19 cellular contexts compared by ENCODE assay signal in genomic region chr17:82060001-82060380, GRCh38. TPM values are rescaled to one million over a fixed set of nuclear protein-coding genes. Genes with fewer than 3 reads are reported as not detected.
DNase-seq lines count a peak whose midpoint lies in the region; ATAC-seq, FAIRE-seq and TF ChIP-seq lines count a peak whose summit lies in the region.
"Had no signal": no experiment of that assay in that cellular context is flagged by ENCODE, and none has a peak within 500 bp of the region (broad histone marks: within the 10 kb centered on the region; RNA-seq: fewer than 3 reads in every experiment).

No MANE protein-coding gene starts in this region.

- H3K27me3 ChIP-seq in right cardiac atrium (ENCODE audit: control insufficient read depth, insufficient read depth) (no peaks in the 10 kb centered on the region), thyroid gland (no peaks in the 10 kb centered on the region)
- H3K27me3 ChIP-seq: SJSA1 had no signal

- H3K27ac Mint-ChIP-seq in effector memory CD8-positive, alpha-beta T cell, result peak overlapping the region; percentile 7 to 38

- H3K9me3 ChIP-seq in right cardiac atrium (ENCODE audit: control insufficient read depth, low read length) (no peaks in the 10 kb centered on the region), thyroid gland (no peaks in the 10 kb centered on the region)
- H3K9me3 ChIP-seq: SJSA1 had no signal

- no peak for ATAC-seq in right cardiac atrium
- no peak for ATAC-seq in effector memory CD8-positive, alpha-beta T cell (replicated peaks)
- no peak for ATAC-seq in HG03378 (IDR thresholded peaks at IDR 0.05; ENCODE audit: unreplicated experiment)
- ATAC-seq: PC-3 had no signal

- peaks cover 6% of the 10 kb centered on the region for H3K4me1 ChIP-seq in right cardiac atrium (ENCODE audit: control insufficient read depth, insufficient read depth, low read length)
- peaks cover 10 to 17% of the 10 kb centered on the region in 2 donors for H3K4me1 ChIP-seq in thyroid gland

- DNase-seq in right cardiac atrium, result peak; percentile 5 to 53 (median 41)
- DNase-seq in cardiac septum (ENCODE audit: low spot score), result no peak
- no peak for DNase-seq in effector memory CD8-positive, alpha-beta T cell
- DNase-seq in thyroid gland, result no peak
- DNase-seq in H54 (ENCODE audit: insufficient read length, low spot score), result no peak
- no peak for DNase-seq in NCI-H1048 (lab: John Stamatoyannopoulos, UW)
- DNase-seq: GF-D8, GOT3, NCI-H1417 treated with DMSO at 0.1 percent for 48 hours, NCI-H187 treated with DMSO at 0.1 percent for 48 hours, NCI-H2227 treated with DMSO at 0.1 percent for 48 hours, NCI-H524 treated with DMSO at 0.1 percent for 48 hours, PC-3, RPMI8226, SW 1271 had no signal

- 79% methylated on average over 16 of the region's 16 CpGs for WGBS in right cardiac atrium
- 81 to 90% methylated on average over 6 to 14 of the region's 16 CpGs for WGBS in thyroid gland, 2 donors

- no peak overlapping the region for H3K4me3 Mint-ChIP-seq in effector memory CD8-positive, alpha-beta T cell

- H3K4me3 ChIP-seq in right cardiac atrium (ENCODE audit: low read length), result no peak overlapping the region
- no peak overlapping the region for H3K4me3 ChIP-seq in thyroid gland (replicated peaks in 1 of 3)
- H3K4me3 ChIP-seq: SJSA1 had no signal

- H3K36me3 ChIP-seq in thyroid gland, result peaks cover 49 to 66% of the 10 kb centered on the region in 2 donors

- H3K27me3 Mint-ChIP-seq in effector memory CD8-positive, alpha-beta T cell, result no peaks in the 10 kb centered on the region

- H3K36me3 Mint-ChIP-seq in effector memory CD8-positive, alpha-beta T cell (ENCODE audit: insufficient read depth), result peaks cover 23% of the 10 kb centered on the region

- TF ChIP-seq POLR2A in Raji (IDR thresholded peaks at IDR 0.05; ENCODE audit: insufficient read depth, low read depth, low read length) (0 out of 2 replicates have a peak, but pooled peaks have one; percentile 20), thyroid gland (IDR thresholded peaks at IDR 0.05) (no peak), H54 (IDR thresholded peaks at IDR 0.05; ENCODE audit: low read depth, low read length) (no peak)

- intact Hi-C loops in right cardiac atrium (cut with DNase I), result no loop called here
- intact Hi-C loops in cardiac septum (cut with DNase I), result no loop called here
- intact Hi-C loops in thyroid gland (cut with DNase I), result no loop called here

- no peaks in the 10 kb centered on the region for H3K9me3 Mint-ChIP-seq in effector memory CD8-positive, alpha-beta T cell

- no peak for FAIRE-seq in H54 (lab: Jason Lieb, UNC)
- FAIRE-seq: GM12891 had no signal

- H3K4me1 Mint-ChIP-seq in effector memory CD8-positive, alpha-beta T cell (ENCODE audit: low read depth in 2 of 2), result peaks cover 10 to 12% of the 10 kb centered on the region in 2 donors

- no peak overlapping the region for H3K27ac ChIP-seq in right cardiac atrium (ENCODE audit: low read length)
- no peak overlapping the region for H3K27ac ChIP-seq in thyroid gland
- H3K27ac ChIP-seq: SJSA1 had no signal

- no peak for TF ChIP-seq CTCF in thyroid gland (IDR thresholded peaks at IDR 0.05)

RNA-seq across cellular contexts. Expression of gene DUS1L, which starts 5.6 kb away (rescaled TPM):
- total RNA-seq in right cardiac atrium (10 to 100 TPM; 51.3 to 63.1 (median 58.4) TPM), cardiac septum (47.6 TPM), thyroid gland (10 to 100 TPM; 58.7 to 90.5 (median 75.5) TPM)
- polyA plus RNA-seq in right cardiac atrium, result 82.1 TPM

RNA-seq across cellular contexts. Expression of gene GPS1, which starts 8.3 kb away (rescaled TPM):
- 10 to 100 TPM; 87.1 to 93.7 (median 90.6) TPM for total RNA-seq in right cardiac atrium
- 75.1 TPM for polyA plus RNA-seq in right cardiac atrium
- total RNA-seq in cardiac septum, result 67.4 TPM
- total RNA-seq in thyroid gland, result 100 to 1,000 TPM in 2 of 4 donors, 10 to 100 TPM in 2; 80.1 to 164 (median 102) TPM

RNA-seq across cellular contexts. Expression of gene RFNG, which starts 8.4 kb away (rescaled TPM):
- total RNA-seq in right cardiac atrium, result 10 to 100 TPM; 19.0 to 25.1 (median 20.2) TPM
- polyA plus RNA-seq in right cardiac atrium, result 25.4 TPM
- 21.0 TPM for total RNA-seq in cardiac septum
- 10 to 100 TPM; 36.0 to 49.0 (median 38.3) TPM for total RNA-seq in thyroid gland

RNA-seq across cellular contexts. Expression of gene DCXR, which starts 22.5 kb away (rescaled TPM):
- 100 to 1,000 TPM; 127 to 181 (median 168) TPM for total RNA-seq in right cardiac atrium
- polyA plus RNA-seq in right cardiac atrium, result 196 TPM
- total RNA-seq in cardiac septum, result 144 TPM
- 100 to 1,000 TPM in 2 of 4 donors, 10 to 100 TPM in 2; 88.6 to 161 (median 114) TPM for total RNA-seq in thyroid gland

RNA-seq across cellular contexts. Expression of gene RAC3, which starts 28.5 kb away (rescaled TPM):
- total RNA-seq in right cardiac atrium, result 1 to 10 TPM; 1.0 to 2.0 (median 1.5) TPM
- polyA plus RNA-seq in right cardiac atrium, result 2.4 TPM
- 0.65 TPM for total RNA-seq in cardiac septum
- 10 to 100 TPM; 11.8 to 23.8 (median 14.4) TPM for total RNA-seq in thyroid gland

Comparison
In these comparisons a context has a peak if more than half of its experiments do, and no peak if none do; other contexts are left out.
1. DNase-seq: peak in right cardiac atrium (3 of 3); none in cardiac septum (single experiment), effector memory CD8-positive, alpha-beta T cell (0 of 3), thyroid gland (0 of 2), H54 (single experiment) and NCI-H1048 (single experiment).